ENCODE assay signal across 23 cellular contexts in the genomic region with DNA sequence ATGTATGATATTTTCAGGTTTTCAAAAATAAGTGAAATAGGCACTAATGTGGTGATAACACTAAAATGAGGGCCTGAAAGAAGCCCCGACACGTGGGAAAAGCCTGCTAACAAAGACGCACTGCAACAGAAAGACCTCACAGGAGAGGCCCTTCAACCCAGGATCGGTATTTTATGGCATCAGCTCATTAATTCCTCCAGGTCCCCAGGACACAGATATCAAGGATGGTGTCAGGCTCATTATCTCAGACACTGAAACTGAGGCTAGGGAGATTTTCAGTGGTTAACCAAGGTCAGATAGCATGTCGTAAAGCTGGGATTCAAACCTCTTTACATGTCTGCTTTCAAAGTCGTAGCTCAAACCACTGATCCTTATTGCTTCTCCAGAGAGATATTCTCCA.
"Had no signal": no experiment of that assay in that cellular context is flagged by ENCODE, and none has a peak within 500 bp of the region (broad histone marks: within the 10 kb centered on the region; RNA-seq: fewer than 3 reads in every experiment).

No MANE protein-coding gene starts in this region.

- DNase-seq: Kasumi-1, MM.1S, MV-4-11, NCI-H1048, NCI-H1105, NCI-H1417, NCI-H146, NCI-H1694 treated with DMSO at 0.1 percent for 48 hours, NCI-H1930, NCI-H2081, NCI-H2107, NCI-H2227 treated with DMSO at 0.1 percent for 48 hours, NCI-H526 treated with DMSO at 0.1 percent for 48 hours, NCI-H748 treated with DMSO at 0.1 percent for 48 hours, PC-3, SHP77, SK-N-SH, SW 1271 had no signal

- ATAC-seq: K562, Panc1, PC-3 had no signal

- H3K27ac ChIP-seq: HL-60, KMS-11, RWPE1 had no signal

- H3K9ac ChIP-seq: KMS-11, SK-N-SH had no signal

- H3K4me3 ChIP-seq: K562 had no signal

- H3K4me2 ChIP-seq: KMS-11, SK-N-SH had no signal

- H3K9me3 ChIP-seq: SK-N-SH had no signal
